3 cellular contexts compared by ENCODE assay signal in the genomic region with DNA sequence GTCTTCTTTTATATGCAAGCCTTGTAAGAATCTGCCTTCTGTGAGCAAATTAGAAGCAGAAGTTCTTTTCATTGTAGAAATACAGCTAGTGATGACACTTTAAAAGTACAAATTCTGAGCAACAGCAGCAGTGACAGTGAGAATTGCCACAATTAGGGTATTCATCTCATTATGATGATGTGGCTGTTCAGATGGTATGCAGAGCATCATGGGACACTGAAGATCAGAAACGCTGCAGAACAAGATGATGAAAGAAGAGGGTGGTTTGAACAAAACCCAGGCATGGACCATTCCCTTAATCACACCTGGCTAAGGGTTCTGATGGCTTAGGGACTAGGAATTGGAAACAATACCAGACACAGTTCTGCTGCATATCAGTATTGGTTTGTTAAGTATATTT.
TF ChIP-seq lines count a peak whose summit lies in the region.

No MANE protein-coding gene starts in this region.

TF ChIP-seq in A549, 52 proteins besides CTCF, POLR2A, EP300 and RAD21:
- TF ChIP-seq HOXA7 (CRISPR knock-in tag; IDR thresholded peaks at IDR 0.05), result no peak
- TF ChIP-seq RARB (CRISPR knock-in tag; IDR thresholded peaks at IDR 0.05), result no peak
- no peak for TF ChIP-seq BCL3 (IDR thresholded peaks at IDR 0.05)
- TF ChIP-seq JUN (IDR thresholded peaks at IDR 0.05), result no peak
- TF ChIP-seq KDM5A (IDR thresholded peaks at IDR 0.05), result no peak
- TF ChIP-seq ZC3H11A (IDR thresholded peaks at IDR 0.05), result no peak
- no peak for TF ChIP-seq TP53 (CRISPR knock-in tag; IDR thresholded peaks at IDR 0.05)
- TF ChIP-seq PHF8 (IDR thresholded peaks at IDR 0.05; ENCODE audit: borderline replicate concordance, low read depth), result no peak
- TF ChIP-seq TFCP2L1 (CRISPR knock-in tag; IDR thresholded peaks at IDR 0.05), result no peak

TF ChIP-seq in HEK293, 187 proteins besides CTCF, POLR2A, EP300 and RAD21:
- TF ChIP-seq ZBTB21 (tag by site-specific recombination; IDR thresholded peaks at IDR 0.05), result no peak
- peak; percentile 82 for TF ChIP-seq ZBTB48 (tag by site-specific recombination; IDR thresholded peaks at IDR 0.05)
- peak; percentile 37; the same call in 1 of the 2 replicates for TF ChIP-seq PRDM10 (tag by site-specific recombination; IDR thresholded peaks at IDR 0.05)
- 0 out of 2 replicates have a peak, but pooled peaks have one; percentile 8 for TF ChIP-seq ZNF335 (tag by site-specific recombination; conservative IDR thresholded peaks at IDR 0.05)

TF ChIP-seq in neural cell, 6 proteins besides CTCF, POLR2A, EP300 and RAD21:
- TF ChIP-seq, protein P1, sequence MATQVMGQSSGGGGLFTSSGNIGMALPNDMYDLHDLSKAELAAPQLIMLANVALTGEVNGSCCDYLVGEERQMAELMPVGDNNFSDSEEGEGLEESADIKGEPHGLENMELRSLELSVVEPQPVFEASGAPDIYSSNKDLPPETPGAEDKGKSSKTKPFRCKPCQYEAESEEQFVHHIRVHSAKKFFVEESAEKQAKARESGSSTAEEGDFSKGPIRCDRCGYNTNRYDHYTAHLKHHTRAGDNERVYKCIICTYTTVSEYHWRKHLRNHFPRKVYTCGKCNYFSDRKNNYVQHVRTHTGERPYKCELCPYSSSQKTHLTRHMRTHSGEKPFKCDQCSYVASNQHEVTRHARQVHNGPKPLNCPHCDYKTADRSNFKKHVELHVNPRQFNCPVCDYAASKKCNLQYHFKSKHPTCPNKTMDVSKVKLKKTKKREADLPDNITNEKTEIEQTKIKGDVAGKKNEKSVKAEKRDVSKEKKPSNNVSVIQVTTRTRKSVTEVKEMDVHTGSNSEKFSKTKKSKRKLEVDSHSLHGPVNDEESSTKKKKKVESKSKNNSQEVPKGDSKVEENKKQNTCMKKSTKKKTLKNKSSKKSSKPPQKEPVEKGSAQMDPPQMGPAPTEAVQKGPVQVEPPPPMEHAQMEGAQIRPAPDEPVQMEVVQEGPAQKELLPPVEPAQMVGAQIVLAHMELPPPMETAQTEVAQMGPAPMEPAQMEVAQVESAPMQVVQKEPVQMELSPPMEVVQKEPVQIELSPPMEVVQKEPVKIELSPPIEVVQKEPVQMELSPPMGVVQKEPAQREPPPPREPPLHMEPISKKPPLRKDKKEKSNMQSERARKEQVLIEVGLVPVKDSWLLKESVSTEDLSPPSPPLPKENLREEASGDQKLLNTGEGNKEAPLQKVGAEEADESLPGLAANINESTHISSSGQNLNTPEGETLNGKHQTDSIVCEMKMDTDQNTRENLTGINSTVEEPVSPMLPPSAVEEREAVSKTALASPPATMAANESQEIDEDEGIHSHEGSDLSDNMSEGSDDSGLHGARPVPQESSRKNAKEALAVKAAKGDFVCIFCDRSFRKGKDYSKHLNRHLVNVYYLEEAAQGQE (IDR thresholded peaks at IDR 0.05; ENCODE audit: borderline replicate concordance), result no peak
- TF ChIP-seq SMC3 (conservative IDR thresholded peaks at IDR 0.05; ENCODE audit: poor library complexity) (no peak), MXI1 (conservative IDR thresholded peaks at IDR 0.05; ENCODE audit: poor library complexity, severe bottlenecking) (no peak), EZH2 (IDR thresholded peaks at IDR 0.05; ENCODE audit: borderline replicate concordance, insufficient read depth, low read length, poor library complexity, severe bottlenecking) (no peak), TAF1 (IDR thresholded peaks at IDR 0.05; ENCODE audit: low read depth) (no peak), POLR2AphosphoS5 (IDR thresholded peaks at IDR 0.05) (peak; percentile 45)
